In genomic region chr4:6574747-6575502, GRCh38 we compare ENCODE assay signal across 8 cellular contexts. TPM values are rescaled to one million over a fixed set of nuclear protein-coding genes. Genes with fewer than 3 reads are reported as not detected.
DNase-seq lines count a peak whose midpoint lies in the region; ATAC-seq and TF ChIP-seq lines count a peak whose summit lies in the region.

Gene MAN2B2, plus strand, starts transcription at chr4:6575189. Its CDS starts 22 bp downstream, at chr4:6575211.

- peaks cover 4% of the 10 kb centered on the region; the same call in 1 of the 2 replicates for H3K9me1 ChIP-seq in IMR-90 (ENCODE audit: insufficient read depth, low read length)

- POLR2A ChIA-PET in IMR-90 (lab: Charles Lee; ENCODE audit: unreplicated experiment) = no interaction called here
- POLR2A ChIA-PET in naive thymus-derived CD8-positive, alpha-beta T cell (lab: Charles Lee) = interaction anchor here (0.7 to 3.4 kb wide), 8 partner anchors 66 to 493 kb away, joined by 3 to 26 read pairs (median 4); partner anchors contain the start of genes GRPEL1 and MRFAP1

- peaks cover 5% of the 10 kb centered on the region for H3K27me3 Mint-ChIP-seq in activated T-helper 1 cell treated with anti-CD3 and anti-CD28 coated beads, Interleukin-12 subunit alpha, Interleukin-12 subunit beta, Interleukin-2, Interleukin-4 antibody, amounts not matched to agents 30 ng/mL and 10 ng/mL and 1 ng/mL, durations not matched to agents 14 hours and 24 hours and 36 hours (ENCODE audit: insufficient read depth)
- no peaks in the 10 kb centered on the region for H3K27me3 Mint-ChIP-seq in naive thymus-derived CD8-positive, alpha-beta T cell
- peaks cover 5 to 13% of the 10 kb centered on the region in 2 donors for H3K27me3 Mint-ChIP-seq in stimulated activated naive B cell treated with anti-CD40 and anti-IgM and Interleukin-4, amounts not matched to agents 10 μg/mL and 1 μg/mL and 100 μg/mL, for 72 hours

- peak within 1 kb of the TSS; percentile 51 for H3K23ac ChIP-seq in IMR-90 (ENCODE audit: low read depth, low read length)

- H3K56ac ChIP-seq in IMR-90 (ENCODE audit: extremely low read depth, insufficient read depth, low read length) = peak within 1 kb of the TSS; percentile 39

- TF ChIP-seq CTCF in IMR-90 (conservative IDR thresholded peaks at IDR 0.05; ENCODE audit: low read depth, low read length) = 0 out of 2 replicates have a peak, but pooled peaks have one; percentile 7
- peak in 4 of 6 experiments; percentile 9 to 38 (median 30) for TF ChIP-seq CTCF in Peyer's patch (IDR thresholded peaks at IDR 0.05)
- no peak for TF ChIP-seq CTCF in fibroblast of lung (conservative IDR thresholded peaks at IDR 0.05 in 1 of 2, IDR thresholded peaks at IDR 0.05 in 1 of 2; ENCODE audit: low read depth in 1 of 2, low read length in 2 of 2)

- H3K27ac Mint-ChIP-seq in activated T-helper 1 cell treated with anti-CD3 and anti-CD28 coated beads, Interleukin-12 subunit alpha, Interleukin-12 subunit beta, Interleukin-2, Interleukin-4 antibody, amounts not matched to agents 30 ng/mL and 10 ng/mL and 1 ng/mL, durations not matched to agents 14 hours and 24 hours and 36 hours = peak within 1 kb of the TSS; percentile 71
- peak within 1 kb of the TSS; percentile 65 to 94 (median 90) for H3K27ac Mint-ChIP-seq in naive thymus-derived CD8-positive, alpha-beta T cell
- H3K27ac Mint-ChIP-seq in stimulated activated naive B cell treated with anti-CD40 and anti-IgM and Interleukin-4, amounts not matched to agents 10 μg/mL and 1 μg/mL and 100 μg/mL, for 72 hours = peak within 1 kb of the TSS; percentile 94

- H3K9me3 Mint-ChIP-seq in activated T-helper 1 cell treated with anti-CD3 and anti-CD28 coated beads, Interleukin-12 subunit alpha, Interleukin-12 subunit beta, Interleukin-2, Interleukin-4 antibody, amounts not matched to agents 30 ng/mL and 10 ng/mL and 1 ng/mL, durations not matched to agents 14 hours and 24 hours and 36 hours = no peaks in the 10 kb centered on the region
- peaks cover 0 to 7% (median 0%) of the 10 kb centered on the region in 9 donors for H3K9me3 Mint-ChIP-seq in naive thymus-derived CD8-positive, alpha-beta T cell
- H3K9me3 Mint-ChIP-seq in stimulated activated naive B cell treated with anti-CD40 and anti-IgM and Interleukin-4, amounts not matched to agents 10 μg/mL and 1 μg/mL and 100 μg/mL, for 72 hours = peaks cover 6% of the 10 kb centered on the region in 2 donors

- H2BK20ac ChIP-seq in IMR-90 (ENCODE audit: low read depth, low read length) = no peak within 1 kb of the TSS

- no peaks in the 10 kb centered on the region for H3K4me1 Mint-ChIP-seq in activated T-helper 1 cell treated with anti-CD3 and anti-CD28 coated beads, Interleukin-12 subunit alpha, Interleukin-12 subunit beta, Interleukin-2, Interleukin-4 antibody, amounts not matched to agents 30 ng/mL and 10 ng/mL and 1 ng/mL, durations not matched to agents 14 hours and 24 hours and 36 hours (ENCODE audit: low read depth)
- H3K4me1 Mint-ChIP-seq in naive thymus-derived CD8-positive, alpha-beta T cell = peaks cover 11 to 20% (median 12%) of the 10 kb centered on the region in 4 donors
- peaks cover 9 to 19% of the 10 kb centered on the region in 2 donors for H3K4me1 Mint-ChIP-seq in stimulated activated naive B cell treated with anti-CD40 and anti-IgM and Interleukin-4, amounts not matched to agents 10 μg/mL and 1 μg/mL and 100 μg/mL, for 72 hours

- 0 out of 2 replicates have a peak, but pooled peaks have one; percentile 12 for TF ChIP-seq RAD21 in IMR-90 (IDR thresholded peaks at IDR 0.05; ENCODE audit: low read length)

- ATAC-seq in GM21526 (IDR thresholded peaks at IDR 0.05; ENCODE audit: low FRiP score, unreplicated experiment) = peak; percentile 85
- peak; percentile 100 for ATAC-seq in IMR-90 (ENCODE audit: low read depth)
- ATAC-seq in naive thymus-derived CD8-positive, alpha-beta T cell = peak; percentile 91 to 94
- peak; percentile 94 to 96 for ATAC-seq in stimulated activated naive B cell treated with anti-CD40 and anti-IgM and Interleukin-4, amounts not matched to agents 10 μg/mL and 1 μg/mL and 100 μg/mL, for 72 hours (replicated peaks)

- WGBS in IMR-90 (ENCODE audit: extremely low coverage in 2 of 2, insufficient read length in 1 of 2), 2 experiments = 1% methylated on average over 24 of the region's 62 CpGs; no CpG with 5 or more reads in 1 of the 2 experiments

- peak within 1 kb of the TSS; percentile 71; the same call in 1 of the 2 replicates for H3K14ac ChIP-seq in IMR-90 (replicated peaks; ENCODE audit: low read depth, low read length)

- CTCF ChIA-PET in IMR-90 (lab: Yijun Ruan, JAX) = no interaction called here

- H3K9ac ChIP-seq in IMR-90 (ENCODE audit: low read depth, low read length) (peak within 1 kb of the TSS; percentile 88), fibroblast of lung (ENCODE audit: insufficient read depth, low read length) (peak within 1 kb of the TSS; percentile 91)

- H4K20me1 ChIP-seq in IMR-90 (ENCODE audit: insufficient read depth, low read length) = no peaks in the 10 kb centered on the region
- no peaks in the 10 kb centered on the region for H4K20me1 ChIP-seq in fibroblast of lung (ENCODE audit: control insufficient read depth, extremely low read depth, insufficient read depth, low read length)

- H4K8ac ChIP-seq in IMR-90 (ENCODE audit: low read depth in 2 of 2, low read length in 2 of 2) = peak within 1 kb of the TSS; percentile 20 to 94

- H2AFZ ChIP-seq in IMR-90 (replicated peaks; ENCODE audit: low read length, poor library complexity) (peak within 1 kb of the TSS; percentile 100), fibroblast of lung (ENCODE audit: low read length) (peak within 1 kb of the TSS; percentile 95)

- H3K36me3 Mint-ChIP-seq in activated T-helper 1 cell treated with anti-CD3 and anti-CD28 coated beads, Interleukin-12 subunit alpha, Interleukin-12 subunit beta, Interleukin-2, Interleukin-4 antibody, amounts not matched to agents 30 ng/mL and 10 ng/mL and 1 ng/mL, durations not matched to agents 14 hours and 24 hours and 36 hours (ENCODE audit: low read depth) = peaks cover 12% of the 10 kb centered on the region
- peaks cover 7 to 26% (median 11%) of the 10 kb centered on the region in 3 donors for H3K36me3 Mint-ChIP-seq in naive thymus-derived CD8-positive, alpha-beta T cell
- peaks cover 21 to 29% of the 10 kb centered on the region in 2 donors for H3K36me3 Mint-ChIP-seq in stimulated activated naive B cell treated with anti-CD40 and anti-IgM and Interleukin-4, amounts not matched to agents 10 μg/mL and 1 μg/mL and 100 μg/mL, for 72 hours

- peak within 1 kb of the TSS; percentile 99 for H2AK9ac ChIP-seq in IMR-90 (replicated peaks; ENCODE audit: low read depth, low read length, poor library complexity)

- H2BK15ac ChIP-seq in IMR-90 (ENCODE audit: low read depth, low read length) = no peak within 1 kb of the TSS

- H3K4me1 ChIP-seq in IMR-90 (ENCODE audit: control insufficient read depth, insufficient read depth, low read length) = peaks cover 8% of the 10 kb centered on the region; the same call in 1 of the 2 replicates
- peaks cover 0 to 18% (median 3%) of the 10 kb centered on the region in 4 donors for H3K4me1 ChIP-seq in Peyer's patch
- no peaks in the 10 kb centered on the region for H3K4me1 ChIP-seq in fibroblast of lung (ENCODE audit: control insufficient read depth, extremely low read depth, insufficient read depth, low read length)

- intact Hi-C loops in IMR-90 (cut with micrococcal nuclease) = no loop called here
- intact Hi-C loops in activated T-helper 1 cell treated with anti-CD3 and anti-CD28 coated beads, Interleukin-12 subunit alpha, Interleukin-12 subunit beta, Interleukin-2, Interleukin-4 antibody, amounts not matched to agents 30 ng/mL and 10 ng/mL and 1 ng/mL, durations not matched to agents 14 hours and 24 hours and 36 hours (cut with micrococcal nuclease) = loop anchor here (1.0 to 10.0 kb wide), 8 partner anchors 29 to 1870 kb away; partner anchors contain the start of genes ABLIM2, ACOX3, MRFAP1 and MRFAP1L1

- H3K9me3 ChIP-seq in IMR-90 (ENCODE audit: control insufficient read depth, insufficient read depth, low read length) = peaks cover 5% of the 10 kb centered on the region
- H3K9me3 ChIP-seq in Peyer's patch = no peaks in the 10 kb centered on the region
- H3K9me3 ChIP-seq in fibroblast of lung (ENCODE audit: control insufficient read depth, insufficient read depth, low read depth, low read length) = no peaks in the 10 kb centered on the region

- peak within 1 kb of the TSS; percentile 68; the same call in 1 of the 2 replicates for H2AK5ac ChIP-seq in IMR-90 (ENCODE audit: low read depth, low read length)

- H3K18ac ChIP-seq in IMR-90 (ENCODE audit: low read depth, low read length) = peak within 1 kb of the TSS; percentile 61

- peak within 1 kb of the TSS; percentile 87 for H3K4me3 Mint-ChIP-seq in activated T-helper 1 cell treated with anti-CD3 and anti-CD28 coated beads, Interleukin-12 subunit alpha, Interleukin-12 subunit beta, Interleukin-2, Interleukin-4 antibody, amounts not matched to agents 30 ng/mL and 10 ng/mL and 1 ng/mL, durations not matched to agents 14 hours and 24 hours and 36 hours
- H3K4me3 Mint-ChIP-seq in naive thymus-derived CD8-positive, alpha-beta T cell = peak within 1 kb of the TSS; percentile 85 to 96 (median 90)
- H3K4me3 Mint-ChIP-seq in stimulated activated naive B cell treated with anti-CD40 and anti-IgM and Interleukin-4, amounts not matched to agents 10 μg/mL and 1 μg/mL and 100 μg/mL, for 72 hours = peak within 1 kb of the TSS; percentile 91 to 92

- H3K4ac ChIP-seq in IMR-90 (ENCODE audit: low read depth, low read length) = peak within 1 kb of the TSS; percentile 82

- H3K36me3 ChIP-seq in IMR-90 (ENCODE audit: control insufficient read depth, insufficient read depth, low read length) (peaks cover 16% of the 10 kb centered on the region), Peyer's patch (peaks cover 0 to 25% (median 0%) of the 10 kb centered on the region in 3 donors), fibroblast of lung (ENCODE audit: control insufficient read depth, insufficient read depth, low read length) (peaks cover 12% of the 10 kb centered on the region)

- no TSS peak for BruUV-seq in IMR-90 (replicated peaks; lab: Mats Ljungman, UMichigan)

- H3K4me2 ChIP-seq in IMR-90 (ENCODE audit: low read depth, low read length) (peak within 1 kb of the TSS; percentile 99), fibroblast of lung (ENCODE audit: extremely low read depth, insufficient read depth, low read length) (peak within 1 kb of the TSS; percentile 99)

- H3K27me3 ChIP-seq in IMR-90 (ENCODE audit: control insufficient read depth, insufficient read depth, low read length) (peaks cover 14% of the 10 kb centered on the region), Peyer's patch (no peaks in the 10 kb centered on the region), fibroblast of lung (ENCODE audit: control insufficient read depth, insufficient read depth, low read length) (peaks cover 8% of the 10 kb centered on the region)

- H3K4me3 ChIP-seq in IMR-90 (ENCODE audit: insufficient read depth, low read depth, low read length) (peak within 1 kb of the TSS; percentile 90), Peyer's patch (peak within 1 kb of the TSS; percentile 73 to 99 (median 92)), fibroblast of lung (replicated peaks in 1 of 4; ENCODE audit: control extremely low read depth in 1 of 4, insufficient read depth in 1 of 4, low read depth in 3 of 4, low read length in 4 of 4) (peak within 1 kb of the TSS; percentile 83 to 91 (median 91))

- TF ChIP-seq POLR2A in IMR-90 (IDR thresholded peaks at IDR 0.05; ENCODE audit: low read depth, low read length) (peak; percentile 62), Peyer's patch (IDR thresholded peaks at IDR 0.05) (peak; percentile 66 to 68)

- H3K79me2 ChIP-seq in fibroblast of lung (ENCODE audit: control insufficient read depth, insufficient read depth, low read length) = no peaks in the 10 kb centered on the region

- in situ Hi-C loops in IMR-90 (cut with MboI; ENCODE audit: low sequenced_read_pairs) = no loop called here

- DNase-seq in DMS53 (lab: John Stamatoyannopoulos, UW) (peak; percentile 98), IMR-90 (peak; percentile 63), Peyer's patch (peak; percentile 83 to 95 (median 95)), fibroblast of lung (ENCODE audit: low read depth in 2 of 2) (peak; percentile 65 to 68)
- DNase-seq in activated T-helper 1 cell treated with anti-CD3 and anti-CD28 coated beads, Interleukin-12 subunit alpha, Interleukin-12 subunit beta, Interleukin-2, Interleukin-4 antibody, amounts not matched to agents 30 ng/mL and 10 ng/mL and 1 ng/mL, durations not matched to agents 14 hours and 24 hours and 36 hours (ENCODE audit: low spot score) = peak; percentile 83
- DNase-seq in naive thymus-derived CD8-positive, alpha-beta T cell = peak; percentile 63 to 87 (median 78)
- DNase-seq in stimulated activated naive B cell treated with anti-CD40 and anti-IgM and Interleukin-4, amounts not matched to agents 10 μg/mL and 1 μg/mL and 100 μg/mL, for 72 hours = peak; percentile 76

- H4K91ac ChIP-seq in IMR-90 (ENCODE audit: insufficient read depth, low read depth, low read length) = peak within 1 kb of the TSS; percentile 69; the same call in 1 of the 2 replicates

- peak within 1 kb of the TSS; percentile 25 for H2BK5ac ChIP-seq in IMR-90 (ENCODE audit: low read depth, low read length, poor library complexity, severe bottlenecking)

- H4K5ac ChIP-seq in IMR-90 (ENCODE audit: low read depth, low read length) = peak within 1 kb of the TSS; percentile 88

- dilution Hi-C loops in IMR-90 (cut with HindIII; ENCODE audit: low sequenced_read_pairs, unreplicated experiment) = no loop called here

- peak within 1 kb of the TSS; percentile 32; the same call in 1 of the 2 replicates for H2BK120ac ChIP-seq in IMR-90 (ENCODE audit: low read depth, low read length)

- H3K27ac ChIP-seq in IMR-90 (ENCODE audit: insufficient read depth, low read length) (peak within 1 kb of the TSS; percentile 74), Peyer's patch (peak within 1 kb of the TSS; percentile 54 to 86 (median 78)), fibroblast of lung (ENCODE audit: insufficient read depth, low read length) (peak within 1 kb of the TSS; percentile 70)

- peaks cover 0 to 13% of the 10 kb centered on the region in 2 experiments; a peak in 2 of 4 replicates for H3K79me1 ChIP-seq in IMR-90 (ENCODE audit: low read depth in 1 of 2, low read length in 2 of 2)

RNA-seq across cellular contexts. Expression of gene MAN2B2, which starts in this region (rescaled TPM):
- 11.9 and 13.4 TPM in 2 replicates for total RNA-seq in IMR-90 (2012; rRNA removed)
- polyA plus RNA-seq in IMR-90 (2012; rRNA removed) = 33.8 and 34.1 TPM in 2 replicates
- 28.6 and 52.3 TPM in 2 replicates for polyA plus RNA-seq in IMR-90 (2012; cell fraction: cytosol; rRNA removed)
- polyA plus RNA-seq in IMR-90 (2012; cell fraction: nucleus; rRNA removed; ENCODE audit: low replicate concordance) = 24.9 and 43.8 TPM in 2 replicates
- total RNA-seq in Peyer's patch = 10 to 100 TPM; 23.1 to 41.2 (median 32.5) TPM
- 13.9 and 14.0 TPM in 2 replicates for total RNA-seq in activated T-helper 1 cell treated with anti-CD3 and anti-CD28 coated beads, Interleukin-12 subunit alpha, Interleukin-12 subunit beta, Interleukin-2, Interleukin-4 antibody, amounts not matched to agents 30 ng/mL and 10 ng/mL and 1 ng/mL, durations not matched to agents 14 hours and 24 hours and 36 hours
- total RNA-seq in fibroblast of lung = 11.8 and 19.0 TPM in 2 replicates
- 24.8 and 27.2 TPM in 2 replicates for polyA plus RNA-seq in fibroblast of lung
- 25.3 and 33.9 TPM in 2 replicates for polyA plus RNA-seq in fibroblast of lung (2012)
- 27.9 and 58.6 TPM in 2 replicates for polyA minus RNA-seq in fibroblast of lung (ENCODE audit: low replicate concordance)
- total RNA-seq in naive thymus-derived CD8-positive, alpha-beta T cell = 10 to 100 TPM; 41.2 to 43.2 TPM
- polyA plus RNA-seq in naive thymus-derived CD8-positive, alpha-beta T cell = 10 to 100 TPM; 11.8 to 30.4 (median 14.4) TPM

Comparison
In these comparisons a context has a peak if more than half of its experiments do, and no peak if none do; other contexts are left out.
1. Peak in every context shown above with its lines: DNase-seq, ATAC-seq, H3K4me3 ChIP-seq and H3K27ac ChIP-seq.
2. CTCF ChIP-seq: peak in IMR-90 (single experiment) and Peyer's patch (4 of 6); none in fibroblast of lung (0 of 2).